In the genomic region with DNA sequence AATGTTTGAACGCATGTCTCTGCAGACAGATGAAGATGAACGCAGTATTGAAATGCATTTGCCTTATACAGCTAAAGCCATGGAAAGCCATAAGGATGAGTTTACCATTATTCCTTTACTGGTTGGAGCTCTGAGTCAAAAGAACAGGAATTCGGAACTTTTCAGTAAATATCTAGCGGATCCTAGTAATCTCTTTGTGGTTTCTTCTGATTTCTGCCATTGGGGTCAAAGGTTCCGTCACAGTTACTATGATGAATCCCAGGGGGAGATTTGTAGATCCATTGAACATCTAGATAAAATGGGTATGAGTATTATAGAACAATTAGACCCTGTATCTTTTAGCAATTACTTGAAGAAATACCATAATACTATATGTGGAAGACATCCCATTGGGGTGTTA, we compare ENCODE assay signal across 8 cellular contexts. TPM values are rescaled to one million over a fixed set of nuclear protein-coding genes. Genes with fewer than 3 reads are reported as not detected.
DNase-seq lines count a peak whose midpoint lies in the region; ATAC-seq and TF ChIP-seq lines count a peak whose summit lies in the region.
"Not testable (repeated sequence)": the region's sequence is repeated elsewhere in the genome, so short reads cannot be mapped to it uniquely, and the experiment has no call there.

No MANE protein-coding gene starts in this region.

- not testable (repeated sequence) for H3K27me3 Mint-ChIP-seq in CD4-positive, alpha-beta T cell; activated CD4-positive, alpha-beta memory T cell treated with anti-CD3 and anti-CD28 coated beads for 36 hours; activated naive CD8-positive, alpha-beta T cell treated with anti-CD3 and anti-CD28 coated beads, Interleukin-2, amount 50 U/mL, for 24 hours; naive thymus-derived CD4-positive, alpha-beta T cell

- H3K27ac ChIP-seq in CD4-positive, alpha-beta T cell (ENCODE audit: low read depth, low read length); HEK293 (ENCODE audit: extremely low read depth, low read depth, low read length); OCI-LY3 (ENCODE audit: low read length); naive thymus-derived CD4-positive, alpha-beta T cell (ENCODE audit: low read depth, low read length): not testable (repeated sequence)

- not testable (repeated sequence) for H3K9me3 Mint-ChIP-seq in CD4-positive, alpha-beta T cell; activated CD4-positive, alpha-beta memory T cell treated with anti-CD3 and anti-CD28 coated beads for 36 hours; activated naive CD8-positive, alpha-beta T cell treated with anti-CD3 and anti-CD28 coated beads, Interleukin-2, amount 50 U/mL, for 24 hours; naive thymus-derived CD4-positive, alpha-beta T cell; stimulated activated effector memory CD8-positive, alpha-beta T cell treated with anti-CD3 and anti-CD28 coated beads, Interleukin-12 subunit alpha, Interleukin-12 subunit beta, amount 100 ng/mL, for 72 hours

- H3K36me3 ChIP-seq in HEK293 (ENCODE audit: control insufficient read depth in 2 of 2, insufficient read depth in 1 of 2, low read length in 2 of 2); OCI-LY3 (replicated peaks; ENCODE audit: low read depth, low read length); naive thymus-derived CD4-positive, alpha-beta T cell (ENCODE audit: control insufficient read depth in 2 of 3, insufficient read depth in 3 of 3, low read length in 3 of 3): not testable (repeated sequence)

- intact Hi-C loops in CD4-positive, alpha-beta T cell (cut with DNase I, micrococcal nuclease); activated CD4-positive, alpha-beta memory T cell treated with anti-CD3 and anti-CD28 coated beads for 36 hours (cut with micrococcal nuclease): not testable (repeated sequence)
- intact Hi-C loops in naive thymus-derived CD4-positive, alpha-beta T cell (cut with micrococcal nuclease), result loop anchor here in 1 of 2 donors (5.0 kb wide), 1 partner anchor 1244 kb away; no protein-coding TSS in a partner anchor

- H3K4me3 ChIP-seq in HEK293 (ENCODE audit: low read depth, low read length); fibroblast of villous mesenchyme (ENCODE audit: low read depth, low read length): not testable (repeated sequence)
- H3K4me3 ChIP-seq in OCI-LY3 (ENCODE audit: low read length), result peak overlapping the region; percentile 74
- peak overlapping the region; percentile 41 for H3K4me3 ChIP-seq in naive thymus-derived CD4-positive, alpha-beta T cell (ENCODE audit: low read length)

- H3K9me3 ChIP-seq in CD4-positive, alpha-beta T cell (ENCODE audit: control insufficient read depth, low read length); HEK293 (ENCODE audit: control insufficient read depth, insufficient read depth, low read depth, low read length); OCI-LY3 (ENCODE audit: insufficient read depth, low read length); naive thymus-derived CD4-positive, alpha-beta T cell (ENCODE audit: control insufficient read depth in 2 of 3, low read length in 3 of 3): not testable (repeated sequence)

- peak overlapping the region; percentile 81 for H3K4me2 ChIP-seq in OCI-LY3 (ENCODE audit: low read length)

- peaks cover 38% of the 10 kb centered on the region for H3K4me1 Mint-ChIP-seq in CD4-positive, alpha-beta T cell (ENCODE audit: low read depth)
- H3K4me1 Mint-ChIP-seq in activated CD4-positive, alpha-beta memory T cell treated with anti-CD3 and anti-CD28 coated beads for 36 hours (ENCODE audit: low read depth), result peaks cover 18% of the 10 kb centered on the region
- peaks cover 19% of the 10 kb centered on the region for H3K4me1 Mint-ChIP-seq in activated naive CD8-positive, alpha-beta T cell treated with anti-CD3 and anti-CD28 coated beads, Interleukin-2, amount 50 U/mL, for 24 hours
- H3K4me1 Mint-ChIP-seq in naive thymus-derived CD4-positive, alpha-beta T cell, result peaks cover 16 to 38% (median 35%) of the 10 kb centered on the region in 7 donors
- H3K4me1 Mint-ChIP-seq in stimulated activated effector memory CD8-positive, alpha-beta T cell treated with anti-CD3 and anti-CD28 coated beads, Interleukin-12 subunit alpha, Interleukin-12 subunit beta, amount 100 ng/mL, for 72 hours, result peaks cover 26% of the 10 kb centered on the region

- CTCF ChIA-PET in CD4-positive, alpha-beta T cell (lab: Charles Lee); activated CD4-positive, alpha-beta memory T cell treated with anti-CD3 and anti-CD28 coated beads for 36 hours (lab: Charles Lee); naive thymus-derived CD4-positive, alpha-beta T cell (lab: Charles Lee): not testable (repeated sequence)
- CTCF ChIA-PET in HEK293 (lab: Yijun Ruan, JAX), result interaction anchor here (0.6 to 1.0 kb wide), 3 partner anchors 8 to 15 kb away, joined by 3 to 5 read pairs (median 4); no protein-coding TSS in a partner anchor

- ATAC-seq in CD4-positive, alpha-beta T cell (ENCODE audit: poor library complexity); activated naive CD8-positive, alpha-beta T cell treated with anti-CD3 and anti-CD28 coated beads, Interleukin-2, amount 50 U/mL, for 24 hours; naive thymus-derived CD4-positive, alpha-beta T cell; stimulated activated effector memory CD8-positive, alpha-beta T cell treated with anti-CD3 and anti-CD28 coated beads, Interleukin-12 subunit alpha, Interleukin-12 subunit beta, amount 100 ng/mL, for 72 hours: not testable (repeated sequence)

- not testable (repeated sequence) for H3K79me2 ChIP-seq in OCI-LY3 (ENCODE audit: low read length)

- TF ChIP-seq CTCF in CD4-positive, alpha-beta T cell (IDR thresholded peaks at IDR 0.05); HEK293 (tag by site-specific recombination; IDR thresholded peaks at IDR 0.05); OCI-LY3 (IDR thresholded peaks at IDR 0.05; ENCODE audit: low read depth, low read length); fibroblast of villous mesenchyme (IDR thresholded peaks at IDR 0.05; ENCODE audit: insufficient read depth, low read depth, low read length): not testable (repeated sequence)

- not testable (repeated sequence) for H3K4me1 ChIP-seq in HEK293 (ENCODE audit: control insufficient read depth, insufficient read depth, low read length)
- peaks cover 17% of the 10 kb centered on the region for H3K4me1 ChIP-seq in OCI-LY3 (ENCODE audit: low read length)
- peaks cover 11 to 12% of the 10 kb centered on the region in 2 donors for H3K4me1 ChIP-seq in naive thymus-derived CD4-positive, alpha-beta T cell (ENCODE audit: control insufficient read depth in 2 of 2, insufficient read depth in 2 of 2, low read length in 2 of 2)

- peak overlapping the region; percentile 94 for H3K4me3 Mint-ChIP-seq in CD4-positive, alpha-beta T cell
- H3K4me3 Mint-ChIP-seq in activated CD4-positive, alpha-beta memory T cell treated with anti-CD3 and anti-CD28 coated beads for 36 hours, result peak overlapping the region; percentile 74
- H3K4me3 Mint-ChIP-seq in activated naive CD8-positive, alpha-beta T cell treated with anti-CD3 and anti-CD28 coated beads, Interleukin-2, amount 50 U/mL, for 24 hours, result peak overlapping the region; percentile 78
- peak overlapping the region; percentile 79 to 93 (median 88) for H3K4me3 Mint-ChIP-seq in naive thymus-derived CD4-positive, alpha-beta T cell
- peak overlapping the region; percentile 80 for H3K4me3 Mint-ChIP-seq in stimulated activated effector memory CD8-positive, alpha-beta T cell treated with anti-CD3 and anti-CD28 coated beads, Interleukin-12 subunit alpha, Interleukin-12 subunit beta, amount 100 ng/mL, for 72 hours

- H3K27ac Mint-ChIP-seq in CD4-positive, alpha-beta T cell, result peak overlapping the region; percentile 56
- H3K27ac Mint-ChIP-seq in activated CD4-positive, alpha-beta memory T cell treated with anti-CD3 and anti-CD28 coated beads for 36 hours; activated naive CD8-positive, alpha-beta T cell treated with anti-CD3 and anti-CD28 coated beads, Interleukin-2, amount 50 U/mL, for 24 hours; stimulated activated effector memory CD8-positive, alpha-beta T cell treated with anti-CD3 and anti-CD28 coated beads, Interleukin-12 subunit alpha, Interleukin-12 subunit beta, amount 100 ng/mL, for 72 hours: not testable (repeated sequence)
- peak overlapping the region in 5 of 9 donors; percentile 78 to 94 (median 84) for H3K27ac Mint-ChIP-seq in naive thymus-derived CD4-positive, alpha-beta T cell

- not testable (repeated sequence) for H4K20me1 ChIP-seq in OCI-LY3 (ENCODE audit: insufficient read depth, low read length)

- H2AFZ ChIP-seq in OCI-LY3 (ENCODE audit: low read depth, low read length), result not testable (repeated sequence)

- DNase-seq in CD4-positive, alpha-beta T cell; activated CD4-positive, alpha-beta memory T cell treated with anti-CD3 and anti-CD28 coated beads for 36 hours; activated naive CD8-positive, alpha-beta T cell treated with anti-CD3 and anti-CD28 coated beads, Interleukin-2, amount 50 U/mL, for 24 hours; naive thymus-derived CD4-positive, alpha-beta T cell; stimulated activated effector memory CD8-positive, alpha-beta T cell treated with anti-CD3 and anti-CD28 coated beads, Interleukin-12 subunit alpha, Interleukin-12 subunit beta, amount 100 ng/mL, for 72 hours (ENCODE audit: low spot score in 2 of 2): not testable (repeated sequence)
- DNase-seq in fibroblast of villous mesenchyme (ENCODE audit: low read depth), result peak; percentile 6

- not testable (repeated sequence) for H3K36me3 Mint-ChIP-seq in CD4-positive, alpha-beta T cell (ENCODE audit: low read depth); activated CD4-positive, alpha-beta memory T cell treated with anti-CD3 and anti-CD28 coated beads for 36 hours; activated naive CD8-positive, alpha-beta T cell treated with anti-CD3 and anti-CD28 coated beads, Interleukin-2, amount 50 U/mL, for 24 hours (ENCODE audit: low read depth); naive thymus-derived CD4-positive, alpha-beta T cell; stimulated activated effector memory CD8-positive, alpha-beta T cell treated with anti-CD3 and anti-CD28 coated beads, Interleukin-12 subunit alpha, Interleukin-12 subunit beta, amount 100 ng/mL, for 72 hours

- 0 out of 2 replicates have a peak overlapping the region, but pooled peaks have one; percentile 35 for H3K9ac ChIP-seq in OCI-LY3 (ENCODE audit: low read length)

- POLR2A ChIA-PET in CD4-positive, alpha-beta T cell (lab: Charles Lee); HEK293 (lab: Yijun Ruan, JAX); activated CD4-positive, alpha-beta memory T cell treated with anti-CD3 and anti-CD28 coated beads for 36 hours (lab: Charles Lee); naive thymus-derived CD4-positive, alpha-beta T cell (lab: Charles Lee): not testable (repeated sequence)

- not testable (repeated sequence) for H3K27me3 ChIP-seq in CD4-positive, alpha-beta T cell (ENCODE audit: control insufficient read depth, insufficient read depth, low read length); OCI-LY3 (ENCODE audit: low read depth, low read length); naive thymus-derived CD4-positive, alpha-beta T cell (ENCODE audit: control insufficient read depth in 2 of 2, insufficient read depth in 2 of 2, low read length in 2 of 2)

RNA-seq across cellular contexts. Expression of a gene that starts 4.0 kb away (rescaled TPM):
- total RNA-seq in CD4-positive, alpha-beta T cell, result 1 to 10 TPM; 2.6 to 3.0 TPM
- total RNA-seq in activated CD4-positive, alpha-beta memory T cell treated with anti-CD3 and anti-CD28 coated beads for 36 hours, result 10 to 100 TPM; 25.8 to 27.6 TPM
- 12.1 and 13.2 TPM in 2 replicates for total RNA-seq in fibroblast of villous mesenchyme
- total RNA-seq in naive thymus-derived CD4-positive, alpha-beta T cell, result 10 to 100 TPM in 1 of 5 experiments, 1 to 10 TPM in 4; 1.3 to 22.5 (median 5.8) TPM
- polyA plus RNA-seq in naive thymus-derived CD4-positive, alpha-beta T cell, result 1 to 10 TPM; 5.0 to 5.6 TPM

RNA-seq across cellular contexts. Expression of a gene that starts 25.8 kb away (rescaled TPM):
- total RNA-seq in CD4-positive, alpha-beta T cell, result 10 to 100 TPM; 11.0 to 12.7 TPM
- 10 to 100 TPM; 19.4 to 19.6 TPM for total RNA-seq in activated CD4-positive, alpha-beta memory T cell treated with anti-CD3 and anti-CD28 coated beads for 36 hours
- total RNA-seq in fibroblast of villous mesenchyme, result 10.6 and 11.7 TPM in 2 replicates
- total RNA-seq in naive thymus-derived CD4-positive, alpha-beta T cell, result 10 to 100 TPM; 12.3 to 34.0 (median 15.1) TPM
- 1 to 10 TPM; 3.8 to 6.8 TPM for polyA plus RNA-seq in naive thymus-derived CD4-positive, alpha-beta T cell
